ENCODE assay signal across 8 cellular contexts in the genomic region with DNA sequence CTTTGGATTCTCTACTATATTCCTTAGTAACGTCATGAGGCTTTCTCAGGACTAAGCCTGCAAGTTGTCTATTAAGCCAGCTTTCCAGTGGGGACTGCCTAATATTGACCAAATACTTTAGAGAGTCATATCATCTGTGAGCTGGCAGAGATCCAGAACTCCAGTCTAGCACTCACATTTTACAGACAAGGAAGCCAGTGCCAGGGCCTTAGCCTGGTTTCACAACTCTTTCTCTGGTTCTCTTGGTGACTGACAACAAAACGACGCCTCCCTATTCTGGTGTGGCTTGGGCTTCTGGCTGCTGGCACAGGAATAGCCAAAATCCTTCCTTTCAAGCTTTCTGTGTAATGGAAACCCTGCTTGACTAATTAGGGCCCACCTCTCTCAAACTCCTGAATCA.
A peak's percentile ranks its signal among the peaks of the same experiment; 100 is the strongest.
DNase-seq lines count a peak whose midpoint lies in the region; ATAC-seq and TF ChIP-seq lines count a peak whose summit lies in the region.

No MANE protein-coding gene starts in this region.

- no peaks in the 10 kb centered on the region for H3K9me3 ChIP-seq in effector memory CD4-positive, alpha-beta T cell (ENCODE audit: control insufficient read depth, low read length)

- H3K36me3 ChIP-seq in effector memory CD4-positive, alpha-beta T cell (ENCODE audit: control insufficient read depth, insufficient read depth, low read length): no peaks in the 10 kb centered on the region

- no peaks in the 10 kb centered on the region for H3K27me3 ChIP-seq in effector memory CD4-positive, alpha-beta T cell (replicated peaks; ENCODE audit: control insufficient read depth, insufficient read depth, low read length, poor library complexity, severe bottlenecking)

- H3K4me1 ChIP-seq in effector memory CD4-positive, alpha-beta T cell (ENCODE audit: control insufficient read depth, insufficient read depth, low read length, poor library complexity, severe bottlenecking): no peaks in the 10 kb centered on the region

- CTCF ChIA-PET in RWPE1 (lab: Yijun Ruan, JAX): interaction anchor here (0.8 to 2.2 kb wide), 3 partner anchors 77 to 187 kb away, joined by 3 to 12 read pairs (median 3); no protein-coding TSS in a partner anchor

- peaks cover 14% of the 10 kb centered on the region for H3K4me1 Mint-ChIP-seq in activated T-cell treated with anti-CD3 and anti-CD28 coated beads, Interleukin-2, amount 50 U/mL, for 4 hours (ENCODE audit: low read depth)

- POLR2A ChIA-PET in RWPE1 (lab: Yijun Ruan, JAX; ENCODE audit: low non-redundant PET): no interaction called here

- H3K9me3 Mint-ChIP-seq in activated T-cell treated with anti-CD3 and anti-CD28 coated beads, Interleukin-2, amount 50 U/mL, for 4 hours: no peaks in the 10 kb centered on the region

- no peak overlapping the region for H3K4me3 Mint-ChIP-seq in activated T-cell treated with anti-CD3 and anti-CD28 coated beads, Interleukin-2, amount 50 U/mL, for 4 hours

- H3K27me3 Mint-ChIP-seq in activated T-cell treated with anti-CD3 and anti-CD28 coated beads, Interleukin-2, amount 50 U/mL, for 4 hours (ENCODE audit: low read depth): peaks cover 2% of the 10 kb centered on the region

- H3K4me3 ChIP-seq in skin epidermis: no peak overlapping the region
- H3K4me3 ChIP-seq in effector memory CD4-positive, alpha-beta T cell (ENCODE audit: insufficient read depth, low read depth, low read length, poor library complexity, severe bottlenecking): no peak overlapping the region

- H3K27ac ChIP-seq in RWPE1 (peak overlapping the region; percentile 96), skin epidermis (peak overlapping the region in 11 of 21 experiments; percentile 2 to 74 (median 59))
- no peak overlapping the region for H3K27ac ChIP-seq in effector memory CD4-positive, alpha-beta T cell (ENCODE audit: insufficient read depth, low read length, poor library complexity, severe bottlenecking)

- no peak for TF ChIP-seq CTCF in RWPE1 (conservative IDR thresholded peaks at IDR 0.05; ENCODE audit: low read depth)

- H3K36me3 Mint-ChIP-seq in activated T-cell treated with anti-CD3 and anti-CD28 coated beads, Interleukin-2, amount 50 U/mL, for 4 hours (ENCODE audit: insufficient read depth): no peaks in the 10 kb centered on the region

- peak; percentile 60 for DNase-seq in HT1080 (ENCODE audit: low read depth)
- peak; percentile 60 for DNase-seq in RWPE1 (ENCODE audit: low spot score)
- peak; percentile 35 for DNase-seq in globus pallidus (ENCODE audit: low spot score)
- no peak for DNase-seq in activated T-cell treated with anti-CD3 and anti-CD28 coated beads, Interleukin-2, amount 50 U/mL, for 4 hours
- no peak for DNase-seq in effector memory CD4-positive, alpha-beta T cell

- ATAC-seq in activated T-cell treated with anti-CD3 and anti-CD28 coated beads, Interleukin-2, amount 50 U/mL, for 4 hours: no peak
- ATAC-seq in GM18511 (IDR thresholded peaks at IDR 0.05; ENCODE audit: unreplicated experiment) (no peak), HG03175 (IDR thresholded peaks at IDR 0.05; ENCODE audit: unreplicated experiment) (no peak)

Comparison
In these comparisons a context has a peak if more than half of its experiments do, and no peak if none do; other contexts are left out.
1. DNase-seq: peak in HT1080 (single experiment), RWPE1 (single experiment) and globus pallidus (single experiment); none in activated T-cell treated with anti-CD3 and anti-CD28 coated beads, Interleukin-2, amount 50 U/mL, for 4 hours (single experiment) and effector memory CD4-positive, alpha-beta T cell (0 of 3).